ENCODE assay signal across 8 cellular contexts in genomic region chr1:9518454-9518998, GRCh38.
"Had no signal": no experiment of that assay in that cellular context is flagged by ENCODE, and none has a peak within 500 bp of the region (broad histone marks: within the 10 kb centered on the region; RNA-seq: fewer than 3 reads in every experiment).

No MANE protein-coding gene starts in this region.

- H3K27ac Mint-ChIP-seq: HFFc6, IgD-negative memory B cell had no signal

- DNase-seq: GM23248, GOT3, HFFc6 had no signal

- H3K9me3 Mint-ChIP-seq: HFFc6, IgD-negative memory B cell had no signal

- FAIRE-seq: HepG2 had no signal

- H3K9me3 ChIP-seq: HAP-1 had no signal

- H3K27ac ChIP-seq: GM23248, HL-60 had no signal

- H3K4me3 ChIP-seq: GM23248, HAP-1 had no signal

- H3K4me3 Mint-ChIP-seq: HFFc6, IgD-negative memory B cell had no signal

- H3K4me1 ChIP-seq: HAP-1 had no signal

- H3K36me3 Mint-ChIP-seq: IgD-negative memory B cell had no signal

- ATAC-seq: HCT116, HepG2 had no signal

- H3K36me3 ChIP-seq: HAP-1 had no signal
